In the genomic region with DNA sequence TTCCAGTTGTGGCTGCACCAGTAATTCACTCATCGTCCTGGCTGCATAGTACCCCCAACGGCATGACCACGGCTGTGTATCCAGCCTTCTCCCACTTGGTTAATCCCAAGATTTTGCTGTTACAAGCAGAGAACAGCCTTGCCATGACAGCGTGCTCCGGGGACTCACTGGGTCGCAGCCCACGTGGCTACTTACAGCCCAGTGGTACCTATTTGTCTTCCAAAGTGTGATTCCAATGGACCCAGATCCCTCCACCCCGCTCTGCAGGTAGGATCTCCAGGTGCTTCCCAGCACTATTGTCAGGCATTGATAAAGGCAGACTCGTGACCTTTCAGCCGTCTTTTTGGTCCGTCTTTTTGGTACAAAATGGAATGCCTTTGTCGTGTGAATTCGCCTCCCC, we compare ENCODE assay signal across 19 cellular contexts.
DNase-seq lines count a peak whose midpoint lies in the region; ATAC-seq, FAIRE-seq and TF ChIP-seq lines count a peak whose summit lies in the region.
"Had no signal": no experiment of that assay in that cellular context is flagged by ENCODE, and none has a peak within 500 bp of the region (broad histone marks: within the 10 kb centered on the region; RNA-seq: fewer than 3 reads in every experiment).

No MANE protein-coding gene starts in this region.

- TF ChIP-seq POLR2A in spleen (IDR thresholded peaks at IDR 0.05), result no peak

- H3K27me3 ChIP-seq in RWPE2 (ENCODE audit: insufficient read depth, poor library complexity, severe bottlenecking), result no peaks in the 10 kb centered on the region
- H3K27me3 ChIP-seq in left lung, result peaks cover 0 to 21% of the 10 kb centered on the region in 2 donors
- H3K27me3 ChIP-seq in spleen (replicated peaks in 1 of 7), result peaks cover 0 to 46% (median 4%) of the 10 kb centered on the region in 7 donors
- H3K27me3 ChIP-seq in SJCRH30, result no peaks in the 10 kb centered on the region

- 87 to 96% (median 93%) methylated on average over 13 of the region's 13 CpGs for WGBS in spleen, 5 donors

- CTCF ChIA-PET in HEK293 (lab: Yijun Ruan, JAX) (no interaction called here), MCF 10A (lab: Yijun Ruan, JAX) (interaction anchor here (1.4 kb wide), 1 partner anchor 25 kb away, joined by 3 read pairs; no protein-coding TSS in a partner anchor)

- BruUV-seq in MCF 10A (replicated peaks; lab: Mats Ljungman, UMichigan), result no TSS peak

- H3K4me3 Mint-ChIP-seq in MCF 10A (ENCODE audit: unreplicated experiment), result no peak overlapping the region

- H3K36me3 ChIP-seq in HEK293 (ENCODE audit: control insufficient read depth in 2 of 2, insufficient read depth in 1 of 2, low read length in 2 of 2) (no peaks in the 10 kb centered on the region), RWPE2 (ENCODE audit: low read depth) (no peaks in the 10 kb centered on the region), left lung (no peaks in the 10 kb centered on the region), spleen (no peaks in the 10 kb centered on the region), SJCRH30 (no peaks in the 10 kb centered on the region)

- H3K4me3 ChIP-seq in HEK293 (ENCODE audit: low read depth, low read length) (no peak overlapping the region), RWPE2 (ENCODE audit: severe bottlenecking) (no peak overlapping the region), left lung (no peak overlapping the region), spleen (no peak overlapping the region), SJCRH30 (no peak overlapping the region)

- peaks cover 22% of the 10 kb centered on the region for H3K27me3 Mint-ChIP-seq in MCF 10A (ENCODE audit: insufficient read depth, unreplicated experiment)

- H3K27ac ChIP-seq in HEK293 (ENCODE audit: extremely low read depth, low read depth, low read length) (no peak overlapping the region), RWPE2 (ENCODE audit: poor library complexity, severe bottlenecking) (no peak overlapping the region), left lung (no peak overlapping the region), spleen (no peak overlapping the region), SJCRH30 (no peak overlapping the region)
- H3K27ac ChIP-seq: C4-2B had no signal

- no peak for FAIRE-seq in urothelium cell line (lab: Jason Lieb, UNC)
- FAIRE-seq: GM12892 had no signal

- no peak for TF ChIP-seq CTCF in HEK293 (tag by site-specific recombination; IDR thresholded peaks at IDR 0.05)
- no peak for TF ChIP-seq CTCF in RWPE2 (IDR thresholded peaks at IDR 0.05; ENCODE audit: poor library complexity, severe bottlenecking)
- TF ChIP-seq CTCF in left lung (IDR thresholded peaks at IDR 0.05), result no peak
- TF ChIP-seq CTCF in spleen (IDR thresholded peaks at IDR 0.05 in 8 of 11, conservative IDR thresholded peaks at IDR 0.05 in 3 of 11), result no peak
- no peak for TF ChIP-seq CTCF in MCF 10A (IDR thresholded peaks at IDR 0.05; ENCODE audit: unreplicated experiment)

- H3K4me1 ChIP-seq in HEK293 (ENCODE audit: control insufficient read depth, insufficient read depth, low read length) (no peaks in the 10 kb centered on the region), RWPE2 (ENCODE audit: insufficient read depth, poor library complexity, severe bottlenecking) (no peaks in the 10 kb centered on the region), left lung (peaks cover 4 to 6% of the 10 kb centered on the region in 2 donors), spleen (no peaks in the 10 kb centered on the region), SJCRH30 (no peaks in the 10 kb centered on the region)

- H3K9me3 ChIP-seq in HEK293 (ENCODE audit: control insufficient read depth, insufficient read depth, low read depth, low read length), result no peaks in the 10 kb centered on the region
- no peaks in the 10 kb centered on the region for H3K9me3 ChIP-seq in RWPE2 (ENCODE audit: severe bottlenecking)
- H3K9me3 ChIP-seq in left lung, result no peaks in the 10 kb centered on the region
- H3K9me3 ChIP-seq in spleen, result peaks cover 0 to 5% (median 0%) of the 10 kb centered on the region in 8 donors
- H3K9me3 ChIP-seq in SJCRH30 (replicated peaks), result no peaks in the 10 kb centered on the region

- POLR2A ChIA-PET in HEK293 (lab: Yijun Ruan, JAX) (no interaction called here), MCF 10A (lab: Yijun Ruan, JAX) (no interaction called here)

- no peaks in the 10 kb centered on the region for H3K4me1 Mint-ChIP-seq in MCF 10A (ENCODE audit: insufficient read depth, unreplicated experiment)

- H3K27ac Mint-ChIP-seq in MCF 10A (ENCODE audit: low read depth, unreplicated experiment), result no peak overlapping the region

- intact Hi-C loops in left lung (cut with DNase I) (no loop called here), spleen (cut with DNase I; ENCODE audit: low total_unique reads) (no loop called here), MCF 10A (cut with micrococcal nuclease) (no loop called here)

- H3K36me3 Mint-ChIP-seq in MCF 10A (ENCODE audit: insufficient read depth, unreplicated experiment), result no peaks in the 10 kb centered on the region

- no peak for ATAC-seq in RWPE2 (ENCODE audit: low read depth)
- ATAC-seq in left lung, result no peak

- no peaks in the 10 kb centered on the region for H3K9me3 Mint-ChIP-seq in MCF 10A (ENCODE audit: unreplicated experiment)

- DNase-seq in RWPE2 (ENCODE audit: low spot score) (peak; percentile 24), left lung (peak; percentile 14 to 34), spleen (peak; percentile 42), SJCRH30 (no peak), urothelium cell line (ENCODE audit: low spot score) (no peak), MCF 10A (ENCODE audit: unreplicated experiment) (no peak)
- DNase-seq: AML-193; DMS79; GOT3; KBM-7; MV-4-11; NCI-H1694 treated with DMSO at 0.1 percent for 48 hours; NCI-H2107; NCI-H510A; NCI-H748 treated with DMSO at 0.1 percent for 48 hours; NK-92 treated with Interleukin-12 subunit alpha and Interleukin-12 subunit beta, amount 100 ng/mL, for 24 hours had no signal

TF ChIP-seq in HEK293, 187 proteins besides CTCF, POLR2A, EP300 and RAD21:
- TF ChIP-seq ZNF146 (tag by site-specific recombination; IDR thresholded peaks at IDR 0.05) (0 out of 2 replicates have a peak, but pooled peaks have one; percentile 25), ZNF777 (tag by site-specific recombination; IDR thresholded peaks at IDR 0.05; ENCODE audit: borderline replicate concordance) (no peak), ZNF24 (tag by site-specific recombination; IDR thresholded peaks at IDR 0.05) (no peak), ZNF501 (tag by site-specific recombination; IDR thresholded peaks at IDR 0.05) (no peak), ZNF112 (tag by site-specific recombination; IDR thresholded peaks at IDR 0.05) (no peak)

Comparison
In these comparisons a context has a peak if more than half of its experiments do, and no peak if none do; other contexts are left out.
1. DNase-seq: peak in RWPE2 (single experiment), left lung (2 of 2) and spleen (single experiment); none in SJCRH30 (0 of 2), urothelium cell line (single experiment) and MCF 10A (single experiment).